Comparison of ENCODE assay signal across 3 cellular contexts in the genomic region with DNA sequence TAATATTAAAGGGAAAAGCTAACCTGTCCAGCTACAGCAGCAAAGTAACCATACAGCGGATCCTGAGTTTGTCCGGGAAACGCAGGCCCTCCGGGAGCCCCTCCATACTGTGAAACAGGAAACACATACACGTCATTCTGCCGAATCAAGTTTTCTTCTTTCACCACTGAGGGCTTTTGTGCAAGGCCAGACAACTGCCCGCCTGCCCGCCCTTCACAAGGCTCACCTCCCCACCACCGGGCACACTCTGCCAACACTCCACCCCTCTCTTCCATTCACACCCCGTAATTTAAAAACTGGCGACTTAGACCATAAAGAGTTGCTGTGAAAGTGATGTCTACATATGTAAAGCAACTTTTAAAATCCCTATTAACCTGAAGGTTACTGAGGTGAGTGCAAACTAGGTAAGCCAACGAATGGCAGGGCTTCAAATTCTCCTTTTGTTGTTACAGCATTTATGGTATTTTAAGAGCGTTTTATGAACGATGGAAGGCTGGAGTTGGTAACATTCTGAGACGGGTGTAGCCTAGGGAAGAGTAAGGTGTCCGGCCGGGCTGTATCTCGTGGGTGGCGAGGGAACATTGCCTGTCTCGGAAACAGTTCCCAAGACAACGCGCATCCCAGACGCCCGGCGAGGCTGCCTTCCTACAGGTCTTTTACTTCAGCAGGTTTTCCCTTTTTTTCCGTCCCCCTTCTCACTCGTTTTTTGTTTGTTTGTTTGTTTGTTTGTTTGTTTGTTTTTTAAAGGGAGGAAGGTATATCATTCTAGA.
TF ChIP-seq lines count a peak whose summit lies in the region.

No MANE protein-coding gene starts in this region.

TF ChIP-seq in IMR-90, 13 proteins besides CTCF, POLR2A, EP300 and RAD21:
- TF ChIP-seq SMC3 (IDR thresholded peaks at IDR 0.05; ENCODE audit: low read depth, low read length) (no peak), MAFK (IDR thresholded peaks at IDR 0.05; ENCODE audit: low read depth, low read length) (0 out of 2 replicates have a peak, but pooled peaks have one; percentile 10), NFE2L2 (IDR thresholded peaks at IDR 0.05; ENCODE audit: low read depth, low read length) (no peak), CEBPB (IDR thresholded peaks at IDR 0.05; ENCODE audit: low read depth, low read length) (peak; percentile 25; the same call in 1 of the 2 replicates), RCOR1 (IDR thresholded peaks at IDR 0.05; ENCODE audit: insufficient replicate concordance, low read length) (no peak), BHLHE40 (IDR thresholded peaks at IDR 0.05; ENCODE audit: low read depth, low read length) (no peak), RFX5 (IDR thresholded peaks at IDR 0.05; ENCODE audit: low read depth, low read length) (no peak), FOS (IDR thresholded peaks at IDR 0.05; ENCODE audit: low read depth, low read length) (no peak)
- TF ChIP-seq, protein P1, sequence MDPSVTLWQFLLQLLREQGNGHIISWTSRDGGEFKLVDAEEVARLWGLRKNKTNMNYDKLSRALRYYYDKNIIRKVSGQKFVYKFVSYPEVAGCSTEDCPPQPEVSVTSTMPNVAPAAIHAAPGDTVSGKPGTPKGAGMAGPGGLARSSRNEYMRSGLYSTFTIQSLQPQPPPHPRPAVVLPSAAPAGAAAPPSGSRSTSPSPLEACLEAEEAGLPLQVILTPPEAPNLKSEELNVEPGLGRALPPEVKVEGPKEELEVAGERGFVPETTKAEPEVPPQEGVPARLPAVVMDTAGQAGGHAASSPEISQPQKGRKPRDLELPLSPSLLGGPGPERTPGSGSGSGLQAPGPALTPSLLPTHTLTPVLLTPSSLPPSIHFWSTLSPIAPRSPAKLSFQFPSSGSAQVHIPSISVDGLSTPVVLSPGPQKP (IDR thresholded peaks at IDR 0.05; ENCODE audit: borderline replicate concordance, low read depth, low read length) = no peak
- TF ChIP-seq, protein P2, sequence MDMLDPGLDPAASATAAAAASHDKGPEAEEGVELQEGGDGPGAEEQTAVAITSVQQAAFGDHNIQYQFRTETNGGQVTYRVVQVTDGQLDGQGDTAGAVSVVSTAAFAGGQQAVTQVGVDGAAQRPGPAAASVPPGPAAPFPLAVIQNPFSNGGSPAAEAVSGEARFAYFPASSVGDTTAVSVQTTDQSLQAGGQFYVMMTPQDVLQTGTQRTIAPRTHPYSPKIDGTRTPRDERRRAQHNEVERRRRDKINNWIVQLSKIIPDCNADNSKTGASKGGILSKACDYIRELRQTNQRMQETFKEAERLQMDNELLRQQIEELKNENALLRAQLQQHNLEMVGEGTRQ (IDR thresholded peaks at IDR 0.05; ENCODE audit: low read depth, low read length) = no peak

TF ChIP-seq in SK-N-SH treated with all-trans-retinoic acid at 6 μM for 48 hours, 23 proteins besides CTCF, POLR2A, EP300 and RAD21:
- TF ChIP-seq OSR1 (CRISPR knock-in tag; IDR thresholded peaks at IDR 0.05) (no peak), TCF4 (CRISPR knock-in tag; IDR thresholded peaks at IDR 0.05; ENCODE audit: borderline replicate concordance) (no peak)

TF ChIP-seq in GM12878, 131 proteins besides CTCF, POLR2A, EP300 and RAD21 (continues in another document):
- TF ChIP-seq MTA3 (IDR thresholded peaks at IDR 0.05; ENCODE audit: borderline replicate concordance, low read length) (0 out of 2 replicates have a peak, but pooled peaks have one; percentile 3), RB1 (IDR thresholded peaks at IDR 0.05; ENCODE audit: borderline replicate concordance) (0 out of 2 replicates have a peak, but pooled peaks have one; percentile 13), PAX5 (IDR thresholded peaks at IDR 0.05; ENCODE audit: borderline replicate concordance, low read depth, low read length) (0 out of 2 replicates have a peak, but pooled peaks have one; percentile 12), IKZF2 (IDR thresholded peaks at IDR 0.05) (peak; percentile 36 to 50), ZNF274 (IDR thresholded peaks at IDR 0.05; ENCODE audit: insufficient read depth, insufficient read length) (no peak), ATF7 (IDR thresholded peaks at IDR 0.05; ENCODE audit: low read depth) (peak; percentile 72), BACH1 (IDR thresholded peaks at IDR 0.05; ENCODE audit: borderline replicate concordance) (0 out of 2 replicates have a peak, but pooled peaks have one; percentile 54), ZSCAN29 (IDR thresholded peaks at IDR 0.05) (no peak), MXI1 (IDR thresholded peaks at IDR 0.05; ENCODE audit: low read depth, low read length) (0 out of 2 replicates have a peak, but pooled peaks have one; percentile 38), CREM (IDR thresholded peaks at IDR 0.05; ENCODE audit: low read depth) (peak; percentile 84), TAF1 (IDR thresholded peaks at IDR 0.05; ENCODE audit: borderline replicate concordance, low read depth, low read length) (peak; percentile 67), ASH2L (IDR thresholded peaks at IDR 0.05; ENCODE audit: borderline replicate concordance, low read depth) (no peak), NR2C2 (IDR thresholded peaks at IDR 0.05; ENCODE audit: borderline replicate concordance, control insufficient read depth, insufficient read length, low read depth) (no peak), EZH2 (IDR thresholded peaks at IDR 0.05; ENCODE audit: borderline replicate concordance, control insufficient read depth, low read depth, low read length) (no peak), ESRRA (IDR thresholded peaks at IDR 0.05; ENCODE audit: low read length) (no peak), RAD51 (IDR thresholded peaks at IDR 0.05) (peak; percentile 12; the same call in 1 of the 2 replicates), SP1 (IDR thresholded peaks at IDR 0.05; ENCODE audit: low read depth, low read length) (no peak), POU2F2 (IDR thresholded peaks at IDR 0.05; ENCODE audit: borderline replicate concordance, low read depth, low read length) (peak; percentile 29; the same call in 1 of the 3 replicates), TARDBP (IDR thresholded peaks at IDR 0.05; ENCODE audit: borderline replicate concordance) (0 out of 2 replicates have a peak, but pooled peaks have one; percentile 39), ZNF207 (IDR thresholded peaks at IDR 0.05; ENCODE audit: borderline replicate concordance) (0 out of 2 replicates have a peak, but pooled peaks have one; percentile 28), POLR2AphosphoS2 (IDR thresholded peaks at IDR 0.05; ENCODE audit: low read depth, low read length) (no peak), EED (IDR thresholded peaks at IDR 0.05; ENCODE audit: low read depth) (peak; percentile 58; the same call in 1 of the 2 replicates)
- TF ChIP-seq, protein P3, sequence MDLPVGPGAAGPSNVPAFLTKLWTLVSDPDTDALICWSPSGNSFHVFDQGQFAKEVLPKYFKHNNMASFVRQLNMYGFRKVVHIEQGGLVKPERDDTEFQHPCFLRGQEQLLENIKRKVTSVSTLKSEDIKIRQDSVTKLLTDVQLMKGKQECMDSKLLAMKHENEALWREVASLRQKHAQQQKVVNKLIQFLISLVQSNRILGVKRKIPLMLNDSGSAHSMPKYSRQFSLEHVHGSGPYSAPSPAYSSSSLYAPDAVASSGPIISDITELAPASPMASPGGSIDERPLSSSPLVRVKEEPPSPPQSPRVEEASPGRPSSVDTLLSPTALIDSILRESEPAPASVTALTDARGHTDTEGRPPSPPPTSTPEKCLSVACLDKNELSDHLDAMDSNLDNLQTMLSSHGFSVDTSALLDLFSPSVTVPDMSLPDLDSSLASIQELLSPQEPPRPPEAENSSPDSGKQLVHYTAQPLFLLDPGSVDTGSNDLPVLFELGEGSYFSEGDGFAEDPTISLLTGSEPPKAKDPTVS (IDR thresholded peaks at IDR 0.05; ENCODE audit: low read depth, low read length) = no peak
- TF ChIP-seq, protein P4, sequence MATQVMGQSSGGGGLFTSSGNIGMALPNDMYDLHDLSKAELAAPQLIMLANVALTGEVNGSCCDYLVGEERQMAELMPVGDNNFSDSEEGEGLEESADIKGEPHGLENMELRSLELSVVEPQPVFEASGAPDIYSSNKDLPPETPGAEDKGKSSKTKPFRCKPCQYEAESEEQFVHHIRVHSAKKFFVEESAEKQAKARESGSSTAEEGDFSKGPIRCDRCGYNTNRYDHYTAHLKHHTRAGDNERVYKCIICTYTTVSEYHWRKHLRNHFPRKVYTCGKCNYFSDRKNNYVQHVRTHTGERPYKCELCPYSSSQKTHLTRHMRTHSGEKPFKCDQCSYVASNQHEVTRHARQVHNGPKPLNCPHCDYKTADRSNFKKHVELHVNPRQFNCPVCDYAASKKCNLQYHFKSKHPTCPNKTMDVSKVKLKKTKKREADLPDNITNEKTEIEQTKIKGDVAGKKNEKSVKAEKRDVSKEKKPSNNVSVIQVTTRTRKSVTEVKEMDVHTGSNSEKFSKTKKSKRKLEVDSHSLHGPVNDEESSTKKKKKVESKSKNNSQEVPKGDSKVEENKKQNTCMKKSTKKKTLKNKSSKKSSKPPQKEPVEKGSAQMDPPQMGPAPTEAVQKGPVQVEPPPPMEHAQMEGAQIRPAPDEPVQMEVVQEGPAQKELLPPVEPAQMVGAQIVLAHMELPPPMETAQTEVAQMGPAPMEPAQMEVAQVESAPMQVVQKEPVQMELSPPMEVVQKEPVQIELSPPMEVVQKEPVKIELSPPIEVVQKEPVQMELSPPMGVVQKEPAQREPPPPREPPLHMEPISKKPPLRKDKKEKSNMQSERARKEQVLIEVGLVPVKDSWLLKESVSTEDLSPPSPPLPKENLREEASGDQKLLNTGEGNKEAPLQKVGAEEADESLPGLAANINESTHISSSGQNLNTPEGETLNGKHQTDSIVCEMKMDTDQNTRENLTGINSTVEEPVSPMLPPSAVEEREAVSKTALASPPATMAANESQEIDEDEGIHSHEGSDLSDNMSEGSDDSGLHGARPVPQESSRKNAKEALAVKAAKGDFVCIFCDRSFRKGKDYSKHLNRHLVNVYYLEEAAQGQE (IDR thresholded peaks at IDR 0.05; ENCODE audit: low read depth, low read length) = 0 out of 2 replicates have a peak, but pooled peaks have one; percentile 39
- TF ChIP-seq, protein P5, sequence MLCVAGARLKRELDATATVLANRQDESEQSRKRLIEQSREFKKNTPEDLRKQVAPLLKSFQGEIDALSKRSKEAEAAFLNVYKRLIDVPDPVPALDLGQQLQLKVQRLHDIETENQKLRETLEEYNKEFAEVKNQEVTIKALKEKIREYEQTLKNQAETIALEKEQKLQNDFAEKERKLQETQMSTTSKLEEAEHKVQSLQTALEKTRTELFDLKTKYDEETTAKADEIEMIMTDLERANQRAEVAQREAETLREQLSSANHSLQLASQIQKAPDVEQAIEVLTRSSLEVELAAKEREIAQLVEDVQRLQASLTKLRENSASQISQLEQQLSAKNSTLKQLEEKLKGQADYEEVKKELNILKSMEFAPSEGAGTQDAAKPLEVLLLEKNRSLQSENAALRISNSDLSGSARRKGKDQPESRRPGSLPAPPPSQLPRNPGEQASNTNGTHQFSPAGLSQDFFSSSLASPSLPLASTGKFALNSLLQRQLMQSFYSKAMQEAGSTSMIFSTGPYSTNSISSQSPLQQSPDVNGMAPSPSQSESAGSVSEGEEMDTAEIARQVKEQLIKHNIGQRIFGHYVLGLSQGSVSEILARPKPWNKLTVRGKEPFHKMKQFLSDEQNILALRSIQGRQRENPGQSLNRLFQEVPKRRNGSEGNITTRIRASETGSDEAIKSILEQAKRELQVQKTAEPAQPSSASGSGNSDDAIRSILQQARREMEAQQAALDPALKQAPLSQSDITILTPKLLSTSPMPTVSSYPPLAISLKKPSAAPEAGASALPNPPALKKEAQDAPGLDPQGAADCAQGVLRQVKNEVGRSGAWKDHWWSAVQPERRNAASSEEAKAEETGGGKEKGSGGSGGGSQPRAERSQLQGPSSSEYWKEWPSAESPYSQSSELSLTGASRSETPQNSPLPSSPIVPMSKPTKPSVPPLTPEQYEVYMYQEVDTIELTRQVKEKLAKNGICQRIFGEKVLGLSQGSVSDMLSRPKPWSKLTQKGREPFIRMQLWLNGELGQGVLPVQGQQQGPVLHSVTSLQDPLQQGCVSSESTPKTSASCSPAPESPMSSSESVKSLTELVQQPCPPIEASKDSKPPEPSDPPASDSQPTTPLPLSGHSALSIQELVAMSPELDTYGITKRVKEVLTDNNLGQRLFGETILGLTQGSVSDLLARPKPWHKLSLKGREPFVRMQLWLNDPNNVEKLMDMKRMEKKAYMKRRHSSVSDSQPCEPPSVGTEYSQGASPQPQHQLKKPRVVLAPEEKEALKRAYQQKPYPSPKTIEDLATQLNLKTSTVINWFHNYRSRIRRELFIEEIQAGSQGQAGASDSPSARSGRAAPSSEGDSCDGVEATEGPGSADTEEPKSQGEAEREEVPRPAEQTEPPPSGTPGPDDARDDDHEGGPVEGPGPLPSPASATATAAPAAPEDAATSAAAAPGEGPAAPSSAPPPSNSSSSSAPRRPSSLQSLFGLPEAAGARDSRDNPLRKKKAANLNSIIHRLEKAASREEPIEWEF (IDR thresholded peaks at IDR 0.05; ENCODE audit: insufficient replicate concordance, low read depth, low read length) = no peak
- TF ChIP-seq, protein P6, sequence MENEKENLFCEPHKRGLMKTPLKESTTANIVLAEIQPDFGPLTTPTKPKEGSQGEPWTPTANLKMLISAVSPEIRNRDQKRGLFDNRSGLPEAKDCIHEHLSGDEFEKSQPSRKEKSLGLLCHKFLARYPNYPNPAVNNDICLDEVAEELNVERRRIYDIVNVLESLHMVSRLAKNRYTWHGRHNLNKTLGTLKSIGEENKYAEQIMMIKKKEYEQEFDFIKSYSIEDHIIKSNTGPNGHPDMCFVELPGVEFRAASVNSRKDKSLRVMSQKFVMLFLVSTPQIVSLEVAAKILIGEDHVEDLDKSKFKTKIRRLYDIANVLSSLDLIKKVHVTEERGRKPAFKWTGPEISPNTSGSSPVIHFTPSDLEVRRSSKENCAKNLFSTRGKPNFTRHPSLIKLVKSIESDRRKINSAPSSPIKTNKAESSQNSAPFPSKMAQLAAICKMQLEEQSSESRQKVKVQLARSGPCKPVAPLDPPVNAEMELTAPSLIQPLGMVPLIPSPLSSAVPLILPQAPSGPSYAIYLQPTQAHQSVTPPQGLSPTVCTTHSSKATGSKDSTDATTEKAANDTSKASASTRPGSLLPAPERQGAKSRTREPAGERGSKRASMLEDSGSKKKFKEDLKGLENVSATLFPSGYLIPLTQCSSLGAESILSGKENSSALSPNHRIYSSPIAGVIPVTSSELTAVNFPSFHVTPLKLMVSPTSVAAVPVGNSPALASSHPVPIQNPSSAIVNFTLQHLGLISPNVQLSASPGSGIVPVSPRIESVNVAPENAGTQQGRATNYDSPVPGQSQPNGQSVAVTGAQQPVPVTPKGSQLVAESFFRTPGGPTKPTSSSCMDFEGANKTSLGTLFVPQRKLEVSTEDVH (IDR thresholded peaks at IDR 0.05; ENCODE audit: low read depth, partially characterized antibody) = no peak
- TF ChIP-seq, protein P7, sequence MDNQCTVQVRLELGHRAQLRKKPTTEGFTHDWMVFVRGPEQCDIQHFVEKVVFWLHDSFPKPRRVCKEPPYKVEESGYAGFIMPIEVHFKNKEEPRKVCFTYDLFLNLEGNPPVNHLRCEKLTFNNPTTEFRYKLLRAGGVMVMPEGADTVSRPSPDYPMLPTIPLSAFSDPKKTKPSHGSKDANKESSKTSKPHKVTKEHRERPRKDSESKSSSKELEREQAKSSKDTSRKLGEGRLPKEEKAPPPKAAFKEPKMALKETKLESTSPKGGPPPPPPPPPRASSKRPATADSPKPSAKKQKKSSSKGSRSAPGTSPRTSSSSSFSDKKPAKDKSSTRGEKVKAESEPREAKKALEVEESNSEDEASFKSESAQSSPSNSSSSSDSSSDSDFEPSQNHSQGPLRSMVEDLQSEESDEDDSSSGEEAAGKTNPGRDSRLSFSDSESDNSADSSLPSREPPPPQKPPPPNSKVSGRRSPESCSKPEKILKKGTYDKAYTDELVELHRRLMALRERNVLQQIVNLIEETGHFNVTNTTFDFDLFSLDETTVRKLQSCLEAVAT (IDR thresholded peaks at IDR 0.05) = peak; percentile 97
